13 cellular contexts compared by ENCODE assay signal in genomic region chr21:31566061-31566460, GRCh38.
DNase-seq lines count a peak whose midpoint lies in the region; ATAC-seq and TF ChIP-seq lines count a peak whose summit lies in the region.
"Had no signal": no experiment of that assay in that cellular context is flagged by ENCODE, and none has a peak within 500 bp of the region (broad histone marks: within the 10 kb centered on the region; RNA-seq: fewer than 3 reads in every experiment).

No MANE protein-coding gene starts in this region.

- H3K9me3 ChIP-seq in gastroesophageal sphincter (no peaks in the 10 kb centered on the region), gastrocnemius medialis (no peaks in the 10 kb centered on the region)

- H3K36me3 ChIP-seq in gastroesophageal sphincter: no peaks in the 10 kb centered on the region
- no peaks in the 10 kb centered on the region for H3K36me3 ChIP-seq in gastrocnemius medialis

- no peaks in the 10 kb centered on the region for H3K27me3 Mint-ChIP-seq in stimulated activated naive CD8-positive, alpha-beta T cell treated with anti-CD3 and anti-CD28 coated beads, Interleukin-15, amount 100 ng/mL, for 72 hours
- no peaks in the 10 kb centered on the region for H3K27me3 Mint-ChIP-seq in type B pancreatic cell

- no peak for TF ChIP-seq EP300 in gastroesophageal sphincter (IDR thresholded peaks at IDR 0.05)

- H3K4me1 ChIP-seq in gastroesophageal sphincter (no peaks in the 10 kb centered on the region), gastrocnemius medialis (no peaks in the 10 kb centered on the region)

- no peaks in the 10 kb centered on the region for H3K9me3 Mint-ChIP-seq in stimulated activated naive CD8-positive, alpha-beta T cell treated with anti-CD3 and anti-CD28 coated beads, Interleukin-15, amount 100 ng/mL, for 72 hours
- no peaks in the 10 kb centered on the region for H3K9me3 Mint-ChIP-seq in type B pancreatic cell
- H3K9me3 Mint-ChIP-seq: T-helper 1 cell treated with Interleukin-12 subunit alpha and Interleukin-12 subunit beta and Interleukin-4 antibody, amounts not matched to agents 30 μg/mL and 1 μg/mL, for 36 hours had no signal

- H3K36me3 Mint-ChIP-seq in type B pancreatic cell: peaks cover 9% of the 10 kb centered on the region

- ATAC-seq in stimulated activated naive CD8-positive, alpha-beta T cell treated with anti-CD3 and anti-CD28 coated beads, Interleukin-15, amount 100 ng/mL, for 72 hours: peak; percentile 28
- ATAC-seq in stimulated activated naive CD8-positive, alpha-beta T cell treated with anti-CD3 and anti-CD28 coated beads, Interleukin-15, Interleukin-2, amounts not matched to agents 100 U/mL and 50 U/mL, for 24 hours: no peak
- peak; percentile 22 for ATAC-seq in gastroesophageal sphincter
- no peak for ATAC-seq in gastrocnemius medialis

- H3K27me3 ChIP-seq in gastroesophageal sphincter: peaks cover 17% of the 10 kb centered on the region
- peaks cover 0 to 4% (median 0%) of the 10 kb centered on the region in 3 donors for H3K27me3 ChIP-seq in gastrocnemius medialis

- H3K4me1 Mint-ChIP-seq in stimulated activated naive CD8-positive, alpha-beta T cell treated with anti-CD3 and anti-CD28 coated beads, Interleukin-15, amount 100 ng/mL, for 72 hours: no peaks in the 10 kb centered on the region
- H3K4me1 Mint-ChIP-seq in type B pancreatic cell (ENCODE audit: unreplicated experiment): peaks cover 17% of the 10 kb centered on the region

- H3K27ac Mint-ChIP-seq in stimulated activated naive CD8-positive, alpha-beta T cell treated with anti-CD3 and anti-CD28 coated beads, Interleukin-15, amount 100 ng/mL, for 72 hours: no peak overlapping the region
- no peak overlapping the region for H3K27ac Mint-ChIP-seq in type B pancreatic cell
- H3K27ac Mint-ChIP-seq: T-helper 1 cell treated with Interleukin-12 subunit alpha and Interleukin-12 subunit beta and Interleukin-4 antibody, amounts not matched to agents 30 μg/mL and 1 μg/mL, for 36 hours had no signal

- no peak overlapping the region for H3K27ac ChIP-seq in gastroesophageal sphincter
- no peak overlapping the region for H3K27ac ChIP-seq in gastrocnemius medialis

- TF ChIP-seq POLR2A in gastroesophageal sphincter (IDR thresholded peaks at IDR 0.05) (no peak), gastrocnemius medialis (IDR thresholded peaks at IDR 0.05) (no peak)

- TF ChIP-seq CTCF in gastroesophageal sphincter (IDR thresholded peaks at IDR 0.05): no peak
- TF ChIP-seq CTCF in type B pancreatic cell (conservative IDR thresholded peaks at IDR 0.05): peak; percentile 44
- no peak for TF ChIP-seq CTCF in gastrocnemius medialis (IDR thresholded peaks at IDR 0.05 in 4 of 5, conservative IDR thresholded peaks at IDR 0.05 in 1 of 5)

- in situ Hi-C loops in SK-MEL-5 (cut with HindIII; ENCODE audit: low pct_unique_long_range_greater_than_20kb, low sequenced_read_pairs): no loop called here
- in situ Hi-C loops in gastrocnemius medialis (cut with MboI; ENCODE audit: low sequenced_read_pairs in 4 of 4): no loop called here

- H3K4me3 Mint-ChIP-seq in stimulated activated naive CD8-positive, alpha-beta T cell treated with anti-CD3 and anti-CD28 coated beads, Interleukin-15, amount 100 ng/mL, for 72 hours: no peak overlapping the region
- H3K4me3 Mint-ChIP-seq in type B pancreatic cell: no peak overlapping the region
- H3K4me3 Mint-ChIP-seq: T-helper 1 cell treated with Interleukin-12 subunit alpha and Interleukin-12 subunit beta and Interleukin-4 antibody, amounts not matched to agents 30 μg/mL and 1 μg/mL, for 36 hours had no signal

- H3K4me3 ChIP-seq in gastroesophageal sphincter: no peak overlapping the region
- no peak overlapping the region for H3K4me3 ChIP-seq in gastrocnemius medialis

- intact Hi-C loops in gastrocnemius medialis (cut with DNase I; ENCODE audit: low total_unique reads): no loop called here

- no peak for DNase-seq in stimulated activated naive CD8-positive, alpha-beta T cell treated with anti-CD3 and anti-CD28 coated beads, Interleukin-15, amount 100 ng/mL, for 72 hours
- no peak for DNase-seq in stimulated activated naive CD8-positive, alpha-beta T cell treated with anti-CD3 and anti-CD28 coated beads, Interleukin-15, Interleukin-2, amounts not matched to agents 100 U/mL and 50 U/mL, for 24 hours
- DNase-seq in SK-MEL-5 (ENCODE audit: low read depth, low spot score): peak; percentile 44
- no peak for DNase-seq in type B pancreatic cell (ENCODE audit: extremely low spot score, unreplicated experiment)
- DNase-seq in NCI-H748 (lab: John Stamatoyannopoulos, UW; ENCODE audit: unreplicated experiment): no peak
- DNase-seq in stimulated activated naive CD4-positive, alpha-beta T cell (lab: John Stamatoyannopoulos, UW): no peak
- DNase-seq in gastrocnemius medialis: no peak
- DNase-seq: activated gamma-delta T cell treated with Interleukin-2 at 50 U/mL for 16 hours; NCI-H2029; stimulated activated CD4-positive, alpha-beta T cell treated with anti-CD3 and anti-CD28 coated beads, Interleukin-4, amount 100 ng/mL, for 1 hour; stimulated activated naive CD4-positive, alpha-beta T cell treated with Interleukin-2 at 50 U/mL for 16 hours had no signal

Comparison
In these comparisons a context has a peak if more than half of its experiments do, and no peak if none do; other contexts are left out.
1. ATAC-seq: peak in stimulated activated naive CD8-positive, alpha-beta T cell treated with anti-CD3 and anti-CD28 coated beads, Interleukin-15, amount 100 ng/mL, for 72 hours (single experiment) and gastroesophageal sphincter (single experiment); none in stimulated activated naive CD8-positive, alpha-beta T cell treated with anti-CD3 and anti-CD28 coated beads, Interleukin-15, Interleukin-2, amounts not matched to agents 100 U/mL and 50 U/mL, for 24 hours (single experiment) and gastrocnemius medialis (0 of 2).